ENCODE assay signal across 8 cellular contexts in the genomic region with DNA sequence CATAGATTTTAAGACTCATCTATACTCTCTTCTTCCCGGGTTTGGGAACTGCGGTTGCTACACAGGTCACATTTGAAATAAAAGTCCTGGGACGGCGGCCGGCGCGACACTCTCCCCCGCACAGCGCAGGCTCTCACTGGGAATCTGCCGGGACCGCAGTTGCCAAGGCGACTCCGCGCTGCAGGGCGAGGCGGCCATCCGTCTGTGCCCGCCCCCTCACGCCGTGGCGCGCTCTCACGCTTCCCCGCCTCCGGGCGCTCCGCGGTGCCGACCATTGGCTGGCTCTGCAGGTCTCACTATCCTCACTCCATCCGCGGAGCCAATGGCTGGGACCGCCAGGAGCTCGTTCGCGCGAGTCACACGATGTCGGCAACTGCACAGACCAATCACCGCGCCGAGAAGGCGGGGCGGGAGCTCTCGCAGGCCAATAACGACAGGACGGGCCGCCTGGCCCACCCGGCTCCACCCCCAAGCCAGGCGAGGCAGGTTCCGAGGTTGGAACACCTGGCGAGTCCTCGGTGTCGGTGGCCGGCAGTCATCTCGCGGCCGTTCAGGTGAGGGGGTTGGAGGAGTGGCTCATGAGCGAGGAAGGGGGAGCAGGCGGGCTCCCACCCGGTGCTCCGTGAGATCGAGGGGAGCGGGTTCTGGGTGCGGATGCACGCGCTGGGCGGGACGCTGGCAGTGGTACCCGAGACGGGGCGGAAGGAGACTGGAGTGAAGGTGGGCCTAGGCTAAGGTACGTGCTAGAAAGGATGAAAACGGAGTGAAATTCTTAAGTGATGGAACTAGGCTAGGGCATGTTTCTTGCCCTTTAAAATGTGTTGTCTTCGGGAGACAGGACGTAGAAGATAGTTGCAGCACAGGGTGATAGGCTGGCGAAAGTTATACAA. TPM values are rescaled to one million over a fixed set of nuclear protein-coding genes. Genes with fewer than 3 reads are reported as not detected.
A peak's percentile ranks its signal among the peaks of the same experiment; 100 is the strongest.
DNase-seq lines count a peak whose midpoint lies in the region; ATAC-seq, FAIRE-seq and TF ChIP-seq lines count a peak whose summit lies in the region.

A gene (plus strand): TSS at position 459 of the 890 bp plus-strand sequence. CDS start 5,702 bp downstream, outside the sequence.

- H3K27me3 ChIP-seq in astrocyte (ENCODE audit: insufficient read depth, low read length) (no peaks in the 10 kb centered on the region), right cardiac atrium (ENCODE audit: control insufficient read depth, insufficient read depth) (no peaks in the 10 kb centered on the region), uterus (no peaks in the 10 kb centered on the region)

- H3K36me3 ChIP-seq in astrocyte (ENCODE audit: insufficient read depth, low read length) (no peaks in the 10 kb centered on the region), uterus (no peaks in the 10 kb centered on the region)

- ATAC-seq in HG02973 (IDR thresholded peaks at IDR 0.05; ENCODE audit: unreplicated experiment) (peak; percentile 98), right cardiac atrium (peak; percentile 100)

- TF ChIP-seq CTCF in astrocyte (IDR thresholded peaks at IDR 0.05; ENCODE audit: insufficient read depth, low read depth, low read length) = no peak
- peak in 2 of 4 experiments; percentile 2 for TF ChIP-seq CTCF in uterus (IDR thresholded peaks at IDR 0.05)

- H3K27ac ChIP-seq in astrocyte (ENCODE audit: low read depth, low read length) = peak within 1 kb of the TSS; percentile 87
- peak within 1 kb of the TSS; percentile 58 for H3K27ac ChIP-seq in right cardiac atrium (ENCODE audit: low read length)
- H3K27ac ChIP-seq in uterus = peak within 1 kb of the TSS; percentile 83 to 89

- no peaks in the 10 kb centered on the region for H3K9me3 Mint-ChIP-seq in T-helper 2 cell treated with Interferon-gamma antibody and Interleukin-4, amounts not matched to agents 5 μg/mL and 100 μg/mL, for 36 hours
- no peaks in the 10 kb centered on the region for H3K9me3 Mint-ChIP-seq in astrocyte (ENCODE audit: unreplicated experiment)

- peak within 1 kb of the TSS; percentile 84 for H2AFZ ChIP-seq in astrocyte (ENCODE audit: low read depth, low read length)

- H3K9me3 ChIP-seq in astrocyte (ENCODE audit: insufficient read depth, low read depth, low read length) (peaks cover 5% of the 10 kb centered on the region), right cardiac atrium (ENCODE audit: control insufficient read depth, low read length) (no peaks in the 10 kb centered on the region), uterus (no peaks in the 10 kb centered on the region)

- peak; percentile 60 to 82 for TF ChIP-seq POLR2A in uterus (IDR thresholded peaks at IDR 0.05)

- peaks cover 34% of the 10 kb centered on the region for H3K4me1 Mint-ChIP-seq in T-helper 2 cell treated with Interferon-gamma antibody and Interleukin-4, amounts not matched to agents 5 μg/mL and 100 μg/mL, for 36 hours (ENCODE audit: low read depth)
- peaks cover 36% of the 10 kb centered on the region for H3K4me1 Mint-ChIP-seq in astrocyte (ENCODE audit: low read depth, unreplicated experiment)

- no peak within 1 kb of the TSS for H3K27ac Mint-ChIP-seq in T-helper 2 cell treated with Interferon-gamma antibody and Interleukin-4, amounts not matched to agents 5 μg/mL and 100 μg/mL, for 36 hours
- H3K27ac Mint-ChIP-seq in astrocyte (ENCODE audit: unreplicated experiment) = no peak within 1 kb of the TSS

- H3K79me2 ChIP-seq in astrocyte (ENCODE audit: insufficient read depth, low read length) = peaks cover 50% of the 10 kb centered on the region

- peaks cover 33% of the 10 kb centered on the region for H3K36me3 Mint-ChIP-seq in T-helper 2 cell treated with Interferon-gamma antibody and Interleukin-4, amounts not matched to agents 5 μg/mL and 100 μg/mL, for 36 hours (ENCODE audit: low read depth)
- H3K36me3 Mint-ChIP-seq in astrocyte (ENCODE audit: low read depth, unreplicated experiment) = no peaks in the 10 kb centered on the region

- peak within 1 kb of the TSS; percentile 89 for H3K4me2 ChIP-seq in astrocyte (ENCODE audit: low read length)

- DNase-seq in GM18507 (ENCODE audit: extremely low spot score, insufficient read length, low read depth) (peak; percentile 80), NCI-H1930 (lab: John Stamatoyannopoulos, UW) (peak; percentile 96 to 98), astrocyte (ENCODE audit: low read depth) (peak; percentile 98), right cardiac atrium (peak; percentile 100), pulmonary artery endothelial cell (ENCODE audit: low read depth, low spot score) (peak; percentile 97), uterus (peak; percentile 98 to 99)
- DNase-seq in T-helper 2 cell treated with Interferon-gamma antibody and Interleukin-4, amounts not matched to agents 5 μg/mL and 100 μg/mL, for 36 hours (ENCODE audit: low spot score) = peak; percentile 100

- WGBS in right cardiac atrium = under 1% methylated on average over 76 of the region's 76 CpGs

- H3K9ac ChIP-seq in astrocyte (ENCODE audit: low read length) = peak within 1 kb of the TSS; percentile 89

- intact Hi-C loops in right cardiac atrium (cut with DNase I) = loop anchor here in 2 of 4 donors (10.0 kb wide), 1 partner anchor 123 kb away; a partner anchor contains a TSS
- intact Hi-C loops in uterus (cut with DNase I; ENCODE audit: low total_unique reads) = no loop called here

- H3K27me3 Mint-ChIP-seq in T-helper 2 cell treated with Interferon-gamma antibody and Interleukin-4, amounts not matched to agents 5 μg/mL and 100 μg/mL, for 36 hours (ENCODE audit: low read depth) = no peaks in the 10 kb centered on the region
- no peaks in the 10 kb centered on the region for H3K27me3 Mint-ChIP-seq in astrocyte (ENCODE audit: low read depth, unreplicated experiment)

- peaks cover 20% of the 10 kb centered on the region for H3K4me1 ChIP-seq in astrocyte (ENCODE audit: insufficient read depth, low read length)
- no peaks in the 10 kb centered on the region for H3K4me1 ChIP-seq in right cardiac atrium (ENCODE audit: control insufficient read depth, insufficient read depth, low read length)
- no peaks in the 10 kb centered on the region for H3K4me1 ChIP-seq in uterus

- H3K4me3 Mint-ChIP-seq in T-helper 2 cell treated with Interferon-gamma antibody and Interleukin-4, amounts not matched to agents 5 μg/mL and 100 μg/mL, for 36 hours = no peak within 1 kb of the TSS
- H3K4me3 Mint-ChIP-seq in astrocyte (ENCODE audit: unreplicated experiment) = no peak within 1 kb of the TSS

- peak within 1 kb of the TSS; percentile 97 for H3K4me3 ChIP-seq in astrocyte (ENCODE audit: insufficient read depth, low read depth, low read length)
- peak within 1 kb of the TSS; percentile 80 for H3K4me3 ChIP-seq in right cardiac atrium (ENCODE audit: low read length)
- peak within 1 kb of the TSS; percentile 81 to 95 for H3K4me3 ChIP-seq in uterus

- peaks cover 39% of the 10 kb centered on the region for H4K20me1 ChIP-seq in astrocyte (ENCODE audit: insufficient read depth, low read length)

- FAIRE-seq in GM18507 (lab: Jason Lieb, UNC) (peak; percentile 98), astrocyte (lab: Jason Lieb, UNC) (peak; percentile 90)

RNA-seq across cellular contexts. Expression of the gene that starts here (rescaled TPM):
- 136 and 179 TPM in 2 replicates for total RNA-seq in astrocyte
- 10 to 100 TPM; 12.9 to 27.6 (median 16.3) TPM for total RNA-seq in right cardiac atrium
- polyA plus RNA-seq in right cardiac atrium = 29.0 TPM
- 159 and 292 TPM in 2 replicates for total RNA-seq in pulmonary artery endothelial cell
- total RNA-seq in uterus = 10 to 100 TPM in 3 of 4 donors, 1 to 10 TPM in 1; 8.7 to 87.8 (median 18.9) TPM

Comparison
In these comparisons a context has a peak if more than half of its experiments do, and no peak if none do; other contexts are left out.
1. Peak in every context shown above with its lines: DNase-seq, ATAC-seq, H3K4me3 ChIP-seq and H3K27ac ChIP-seq.